In genomic region chr11:65491614-65492386, GRCh38 we compare ENCODE assay signal across 8 cellular contexts. TPM values are rescaled to one million over a fixed set of nuclear protein-coding genes. Genes with fewer than 3 reads are reported as not detected.
DNase-seq lines count a peak whose midpoint lies in the region; ATAC-seq and TF ChIP-seq lines count a peak whose summit lies in the region.

No MANE protein-coding gene starts in this region.

- H3K36me3 Mint-ChIP-seq in endothelial cell (ENCODE audit: low read depth, unreplicated experiment): peaks cover under 1% of the 10 kb centered on the region
- peaks cover 1% of the 10 kb centered on the region for H3K36me3 Mint-ChIP-seq in activated CD8-positive, alpha-beta T cell treated with anti-CD3 and anti-CD28 coated beads for 36 hours (ENCODE audit: low read depth)

- H3F3A ChIP-seq in PC-9 (ENCODE audit: insufficient read depth, low read depth): peaks cover 70% of the 10 kb centered on the region
- peaks cover 25% of the 10 kb centered on the region for H3F3A ChIP-seq in MM.1S (ENCODE audit: insufficient read depth, low read length)

- H3K9ac ChIP-seq in BLaER1 treated with 17β-estradiol and CSF1 and Interleukin-3, amounts not matched to agents 10 nM and 100 nM: peak overlapping the region; percentile 73 to 86 (median 80)
- peak overlapping the region; percentile 30 for H3K9ac ChIP-seq in mucosa of stomach (ENCODE audit: low read length)
- H3K9ac ChIP-seq in MM.1S (ENCODE audit: low read length): no peak overlapping the region

- peak overlapping the region; percentile 84 to 100 (median 100) for H3K27ac ChIP-seq in BLaER1 treated with 17β-estradiol and CSF1 and Interleukin-3, amounts not matched to agents 10 nM and 100 nM
- H3K27ac ChIP-seq in HL-60 (replicated peaks): peak overlapping the region; percentile 79
- peak overlapping the region; percentile 88 for H3K27ac ChIP-seq in PC-9
- peak overlapping the region; percentile 87 to 98 for H3K27ac ChIP-seq in aorta (ENCODE audit: low read depth in 1 of 2, low read length in 2 of 2)
- H3K27ac ChIP-seq in MM.1S (ENCODE audit: low read length): no peak overlapping the region

- no peaks in the 10 kb centered on the region for H3K36me3 ChIP-seq in BLaER1 treated with 17β-estradiol and CSF1 and Interleukin-3, amounts not matched to agents 10 nM and 100 nM
- H3K36me3 ChIP-seq in PC-9 (ENCODE audit: low read depth) (no peaks in the 10 kb centered on the region), mucosa of stomach (ENCODE audit: control insufficient read depth, insufficient read depth, low read length) (no peaks in the 10 kb centered on the region), aorta (ENCODE audit: control insufficient read depth in 1 of 2, insufficient read depth in 2 of 2, low read length in 1 of 2) (no peaks in the 10 kb centered on the region), MM.1S (replicated peaks; ENCODE audit: insufficient read depth, low read length) (no peaks in the 10 kb centered on the region)

- peak overlapping the region in 9 of 10 experiments; percentile 4 to 55 (median 33); a peak in 15 of 20 replicates for H3K4me3 ChIP-seq in BLaER1 treated with 17β-estradiol and CSF1 and Interleukin-3, amounts not matched to agents 10 nM and 100 nM
- no peak overlapping the region for H3K4me3 ChIP-seq in HL-60 (replicated peaks; ENCODE audit: insufficient read depth, low read length)
- no peak overlapping the region for H3K4me3 ChIP-seq in PC-9
- no peak overlapping the region for H3K4me3 ChIP-seq in mucosa of stomach (ENCODE audit: low read length)
- no peak overlapping the region for H3K4me3 ChIP-seq in aorta (ENCODE audit: low read length in 2 of 2)
- no peak overlapping the region for H3K4me3 ChIP-seq in MM.1S (ENCODE audit: low read length)

- H2AFZ ChIP-seq in PC-9: no peak overlapping the region
- no peak overlapping the region for H2AFZ ChIP-seq in MM.1S (ENCODE audit: low read length)

- H3K4me1 Mint-ChIP-seq in endothelial cell (ENCODE audit: unreplicated experiment): peaks cover 64% of the 10 kb centered on the region
- peaks cover 66% of the 10 kb centered on the region for H3K4me1 Mint-ChIP-seq in activated CD8-positive, alpha-beta T cell treated with anti-CD3 and anti-CD28 coated beads for 36 hours (ENCODE audit: low read depth)

- peaks cover 25% of the 10 kb centered on the region for H3K27me3 Mint-ChIP-seq in endothelial cell (ENCODE audit: unreplicated experiment)
- no peaks in the 10 kb centered on the region for H3K27me3 Mint-ChIP-seq in activated CD8-positive, alpha-beta T cell treated with anti-CD3 and anti-CD28 coated beads for 36 hours

- DNase-seq in HL-60 (ENCODE audit: low read depth in 1 of 2, low spot score in 1 of 2) (peak; percentile 67 to 69), PC-9 (peak; percentile 93 to 97), endothelial cell (ENCODE audit: low spot score) (no peak), aorta (peak; percentile 90 to 94), MM.1S (no peak)
- no peak for DNase-seq in activated CD8-positive, alpha-beta T cell treated with anti-CD3 and anti-CD28 coated beads for 36 hours

- BruUV-seq in PC-9 (replicated peaks; lab: Mats Ljungman, UMichigan): TSS peak; percentile 17

- TF ChIP-seq CTCF in HL-60 (IDR thresholded peaks at IDR 0.05; ENCODE audit: insufficient read depth, low read length): no peak
- TF ChIP-seq CTCF in PC-9 (conservative IDR thresholded peaks at IDR 0.05): no peak
- TF ChIP-seq CTCF in endothelial cell (IDR thresholded peaks at IDR 0.05; ENCODE audit: unreplicated experiment): no peak
- no peak for TF ChIP-seq CTCF in MM.1S (IDR thresholded peaks at IDR 0.05; ENCODE audit: low read length)
- no peak for TF ChIP-seq CTCF in activated CD8-positive, alpha-beta T cell treated with anti-CD3 and anti-CD28 coated beads for 36 hours (IDR thresholded peaks at IDR 0.05)

- peak overlapping the region; percentile 79 for H3K4me3 Mint-ChIP-seq in endothelial cell (ENCODE audit: unreplicated experiment)
- no peak overlapping the region for H3K4me3 Mint-ChIP-seq in activated CD8-positive, alpha-beta T cell treated with anti-CD3 and anti-CD28 coated beads for 36 hours

- H3K9me3 ChIP-seq in BLaER1 treated with 17β-estradiol and CSF1 and Interleukin-3, amounts not matched to agents 10 nM and 100 nM (replicated peaks in 1 of 11): no peaks in the 10 kb centered on the region
- no peaks in the 10 kb centered on the region for H3K9me3 ChIP-seq in PC-9 (ENCODE audit: insufficient read depth, low read depth)
- no peaks in the 10 kb centered on the region for H3K9me3 ChIP-seq in mucosa of stomach (ENCODE audit: control insufficient read depth, low read length)
- H3K9me3 ChIP-seq in aorta (ENCODE audit: control insufficient read depth, low read length): no peaks in the 10 kb centered on the region
- H3K9me3 ChIP-seq in MM.1S (replicated peaks; ENCODE audit: insufficient read depth, low read length): no peaks in the 10 kb centered on the region

- POLR2A ChIA-PET in PC-9 (lab: Charles Lee; ENCODE audit: unreplicated experiment): interaction anchor here (0.5 to 3.6 kb wide), 17 partner anchors 9 to 916 kb away, joined by 3 to 41 read pairs (median 7); partner anchors contain the start of genes FAM89B and NEAT1
- POLR2A ChIA-PET in activated CD8-positive, alpha-beta T cell treated with anti-CD3 and anti-CD28 coated beads for 36 hours (lab: Charles Lee): interaction anchor here (0.9 to 36.2 kb wide), 4 partner anchors 11 to 71 kb away, joined by 4 to 4842 read pairs (median 218); partner anchors contain the start of genes MALAT1 and NEAT1

- no peaks in the 10 kb centered on the region for H3K9me3 Mint-ChIP-seq in endothelial cell (ENCODE audit: unreplicated experiment)
- no peaks in the 10 kb centered on the region for H3K9me3 Mint-ChIP-seq in activated CD8-positive, alpha-beta T cell treated with anti-CD3 and anti-CD28 coated beads for 36 hours

- CTCF ChIA-PET in PC-9 (lab: Charles Lee): interaction anchor here (0.6 to 4.4 kb wide), 4 partner anchors 14 to 216 kb away, joined by 3 to 18 read pairs (median 7); no protein-coding TSS in a partner anchor
- CTCF ChIA-PET in activated CD8-positive, alpha-beta T cell treated with anti-CD3 and anti-CD28 coated beads for 36 hours (lab: Charles Lee): interaction anchor here (0.6 to 1.3 kb wide), 3 partner anchors 12 to 75 kb away, joined by 3 to 4 read pairs (median 3); no protein-coding TSS in a partner anchor

- H3K4me1 ChIP-seq in BLaER1 treated with 17β-estradiol and CSF1 and Interleukin-3, amounts not matched to agents 10 nM and 100 nM: peaks cover 94 to 99% (median 97%) of the 10 kb centered on the region in 10 experiments
- H3K4me1 ChIP-seq in PC-9 (replicated peaks; ENCODE audit: insufficient read depth): peaks cover 86% of the 10 kb centered on the region
- peaks cover 85% of the 10 kb centered on the region for H3K4me1 ChIP-seq in mucosa of stomach (ENCODE audit: control insufficient read depth, insufficient read depth, low read length)
- H3K4me1 ChIP-seq in aorta (ENCODE audit: control insufficient read depth in 1 of 2, insufficient read depth in 2 of 2, low read length in 2 of 2): peaks cover 2% of the 10 kb centered on the region in 2 donors
- H3K4me1 ChIP-seq in MM.1S (ENCODE audit: low read length): peaks cover 38% of the 10 kb centered on the region

- H4K20me1 ChIP-seq in BLaER1 treated with 17β-estradiol and CSF1 and Interleukin-3, amounts not matched to agents 10 nM and 100 nM: no peaks in the 10 kb centered on the region
- no peaks in the 10 kb centered on the region for H4K20me1 ChIP-seq in PC-9 (ENCODE audit: insufficient read depth)
- H4K20me1 ChIP-seq in MM.1S (ENCODE audit: insufficient read depth, low read length): no peaks in the 10 kb centered on the region

- intact Hi-C loops in PC-9 (cut with micrococcal nuclease; ENCODE audit: unreplicated experiment) (loop anchor here (10.0 kb wide), 1 partner anchor 293 kb away; the partner anchor contains the start of genes AP5B1 and OVOL1), aorta (cut with DNase I) (no loop called here)
- intact Hi-C loops in activated CD8-positive, alpha-beta T cell treated with anti-CD3 and anti-CD28 coated beads for 36 hours (cut with micrococcal nuclease): no loop called here

- peak overlapping the region; percentile 88 to 97 (median 95) for H3K4me2 ChIP-seq in BLaER1 treated with 17β-estradiol and CSF1 and Interleukin-3, amounts not matched to agents 10 nM and 100 nM
- H3K4me2 ChIP-seq in PC-9 (peak overlapping the region; percentile 70), MM.1S (ENCODE audit: low read depth, low read length) (no peak overlapping the region)

- H3K9me2 ChIP-seq in PC-9 (ENCODE audit: insufficient read depth) (no peaks in the 10 kb centered on the region), MM.1S (replicated peaks; ENCODE audit: insufficient read depth, low read length) (no peaks in the 10 kb centered on the region)

- 3 to 4% methylated on average over 17 of the region's 17 CpGs for WGBS in aorta, 2 donors

- H3K27ac Mint-ChIP-seq in endothelial cell (ENCODE audit: unreplicated experiment): peak overlapping the region; percentile 74
- no peak overlapping the region for H3K27ac Mint-ChIP-seq in activated CD8-positive, alpha-beta T cell treated with anti-CD3 and anti-CD28 coated beads for 36 hours

- ATAC-seq in aorta (ENCODE audit: low FRiP score): peak; percentile 53
- no peak for ATAC-seq in activated CD8-positive, alpha-beta T cell treated with anti-CD3 and anti-CD28 coated beads for 36 hours

- H3K79me2 ChIP-seq in PC-9 (ENCODE audit: low read depth) (peaks cover 3% of the 10 kb centered on the region; the same call in 1 of the 2 replicates), MM.1S (ENCODE audit: low read length) (peaks cover 13% of the 10 kb centered on the region)

- no peaks in the 10 kb centered on the region for H3K27me3 ChIP-seq in BLaER1 treated with 17β-estradiol and CSF1 and Interleukin-3, amounts not matched to agents 10 nM and 100 nM
- H3K27me3 ChIP-seq in HL-60 (ENCODE audit: insufficient read depth, poor library complexity, severe bottlenecking) (no peaks in the 10 kb centered on the region), PC-9 (ENCODE audit: insufficient read depth, low read depth) (no peaks in the 10 kb centered on the region), mucosa of stomach (ENCODE audit: control insufficient read depth, insufficient read depth, low read length) (no peaks in the 10 kb centered on the region), aorta (ENCODE audit: control insufficient read depth in 1 of 2, insufficient read depth in 2 of 2, low read length in 1 of 2) (no peaks in the 10 kb centered on the region), MM.1S (replicated peaks; ENCODE audit: insufficient read depth, low read length) (no peaks in the 10 kb centered on the region)

RNA-seq across cellular contexts. Expression of gene MALAT1, which starts 7.0 kb away (rescaled TPM):
- total RNA-seq in PC-9 (2021): 6,494 and 7,852 TPM in 2 replicates
- total RNA-seq in endothelial cell (ENCODE audit: unreplicated experiment): 4,747 TPM
- total RNA-seq in aorta: over 10,000 TPM; 16,103 to 18,225 TPM
- polyA plus RNA-seq in aorta: 100 to 1,000 TPM; 228 to 370 TPM
- 1,000 to 10,000 TPM; 3,856 to 3,869 TPM for total RNA-seq in activated CD8-positive, alpha-beta T cell treated with anti-CD3 and anti-CD28 coated beads for 36 hours

RNA-seq across cellular contexts. Expression of gene SCYL1, which starts 33.1 kb away (rescaled TPM):
- 106 and 135 TPM in 2 replicates for total RNA-seq in PC-9 (2021)
- 99.1 TPM for total RNA-seq in endothelial cell (ENCODE audit: unreplicated experiment)
- 10 to 100 TPM; 74.0 to 74.4 TPM for total RNA-seq in aorta
- 10 to 100 TPM; 31.3 to 98.9 TPM for polyA plus RNA-seq in aorta
- 10 to 100 TPM; 71.5 to 76.8 TPM for total RNA-seq in activated CD8-positive, alpha-beta T cell treated with anti-CD3 and anti-CD28 coated beads for 36 hours

Comparison
In these comparisons a context has a peak if more than half of its experiments do, and no peak if none do; other contexts are left out.
1. H3K4me3 ChIP-seq: peak in BLaER1 treated with 17β-estradiol and CSF1 and Interleukin-3, amounts not matched to agents 10 nM and 100 nM (9 of 10); none in HL-60 (single experiment), PC-9 (single experiment), mucosa of stomach (single experiment), aorta (0 of 2) and MM.1S (single experiment).
2. DNase-seq: peak in HL-60 (2 of 2), PC-9 (2 of 2) and aorta (2 of 2); none in endothelial cell (single experiment), MM.1S (single experiment) and activated CD8-positive, alpha-beta T cell treated with anti-CD3 and anti-CD28 coated beads for 36 hours (single experiment).